ENCODE assay signal across 8 cellular contexts in genomic region chr3:52454938-52455282, GRCh38. TPM values are rescaled to one million over a fixed set of nuclear protein-coding genes. Genes with fewer than 3 reads are reported as not detected.
DNase-seq lines count a peak whose midpoint lies in the region; ATAC-seq, FAIRE-seq and TF ChIP-seq lines count a peak whose summit lies in the region.

No MANE protein-coding gene starts in this region.

- H3K9me3 Mint-ChIP-seq in HFFc6: no peaks in the 10 kb centered on the region

- H3K27me3 Mint-ChIP-seq in HFFc6 (ENCODE audit: insufficient read depth): peaks cover 7% of the 10 kb centered on the region

- intact Hi-C loops in body of pancreas (cut with DNase I): loop anchor here (10.0 kb wide), 1 partner anchor 80 kb away; the partner anchor contains the start of genes NT5DC2 and UQCC5

- DNase-seq in A549 (ENCODE audit: low read depth in 1 of 2, low spot score in 1 of 2) (no peak), HFFc6 (no peak), body of pancreas (no peak), NCI-H128 (lab: John Stamatoyannopoulos, UW; ENCODE audit: unreplicated experiment) (no peak), activated gamma-delta T cell (lab: John Stamatoyannopoulos, UW) (no peak), NCI-H748 (lab: John Stamatoyannopoulos, UW; ENCODE audit: unreplicated experiment) (no peak)
- DNase-seq in activated effector memory CD4-positive, alpha-beta T cell treated with Interleukin-2 at 50 U/mL for 16 hours: no peak

- peaks cover 0 to 6% of the 10 kb centered on the region in 2 donors for H3K36me3 ChIP-seq in body of pancreas (replicated peaks in 1 of 2; ENCODE audit: insufficient read depth in 1 of 2, low read depth in 2 of 2)

- no peak for TF ChIP-seq EP300 in A549 (IDR thresholded peaks at IDR 0.05)

- H3K27ac ChIP-seq in A549 (peak overlapping the region; percentile 84 to 99), body of pancreas (peak overlapping the region; percentile 81 to 93 (median 92))

- H3K4me3 Mint-ChIP-seq in HFFc6: peak overlapping the region; percentile 99

- peaks cover 14% of the 10 kb centered on the region for H3K36me3 Mint-ChIP-seq in HFFc6 (ENCODE audit: low read depth)

- TF ChIP-seq CTCF in A549 (IDR thresholded peaks at IDR 0.05): no peak
- no peak for TF ChIP-seq CTCF in HFFc6 (IDR thresholded peaks at IDR 0.05)
- no peak for TF ChIP-seq CTCF in body of pancreas (IDR thresholded peaks at IDR 0.05)

- H3K27ac Mint-ChIP-seq in HFFc6: peak overlapping the region; percentile 88

- no peak for FAIRE-seq in A549 (lab: Jason Lieb, UNC)

- 37% methylated on average over 9 of the region's 11 CpGs for WGBS in A549 (ENCODE audit: missing lambda C conversion rate)
- WGBS in body of pancreas, 2 donors: 13 to 19% methylated on average over 11 of the region's 11 CpGs

- peak overlapping the region; percentile 66 for H3K4me3 ChIP-seq in A549
- peak overlapping the region; percentile 69 to 88 for H3K4me3 ChIP-seq in body of pancreas
- H3K4me3 ChIP-seq in mononuclear cell (ENCODE audit: low read length): peak overlapping the region; percentile 76

- no peak for TF ChIP-seq POLR2A in A549 (IDR thresholded peaks at IDR 0.05; ENCODE audit: low read length)
- no peak for TF ChIP-seq POLR2A in body of pancreas (IDR thresholded peaks at IDR 0.05)

- ATAC-seq in A549: no peak
- ATAC-seq in body of pancreas: no peak

- H3K4me1 ChIP-seq in A549 (peaks cover 22% of the 10 kb centered on the region), body of pancreas (peaks cover 45% of the 10 kb centered on the region), mononuclear cell (ENCODE audit: insufficient read depth, low read length) (peaks cover 38% of the 10 kb centered on the region)

- peaks cover 27% of the 10 kb centered on the region for H3K4me1 Mint-ChIP-seq in HFFc6 (ENCODE audit: low read depth)

- peak overlapping the region; percentile 92 for H3K4me2 ChIP-seq in A549

- CTCF ChIA-PET in A549 (lab: Yijun Ruan, JAX): interaction anchor here (0.9 to 14.4 kb wide), 2 partner anchors 9 to 25 kb away, joined by 3 to 351 read pairs; no protein-coding TSS in a partner anchor

- H3K27me3 ChIP-seq in body of pancreas: no peaks in the 10 kb centered on the region
- no peaks in the 10 kb centered on the region for H3K27me3 ChIP-seq in mononuclear cell (ENCODE audit: insufficient read depth, low read length)

- H3K9me3 ChIP-seq in A549 (no peaks in the 10 kb centered on the region), body of pancreas (no peaks in the 10 kb centered on the region), mononuclear cell (ENCODE audit: low read depth, low read length) (no peaks in the 10 kb centered on the region)

- POLR2A ChIA-PET in A549 (lab: Yijun Ruan, JAX): no interaction called here

- no peak for TF ChIP-seq RAD21 in A549 (conservative IDR thresholded peaks at IDR 0.05 in 1 of 2, IDR thresholded peaks at IDR 0.05 in 1 of 2)

TF ChIP-seq in A549, 52 proteins besides CTCF, POLR2A, EP300 and RAD21:
- no peak for TF ChIP-seq PHF8 (IDR thresholded peaks at IDR 0.05; ENCODE audit: borderline replicate concordance, low read depth)
- TF ChIP-seq ZC3H11A (IDR thresholded peaks at IDR 0.05): no peak
- TF ChIP-seq HDAC2 (IDR thresholded peaks at IDR 0.05): no peak
- TF ChIP-seq HOXB5 (CRISPR knock-in tag; IDR thresholded peaks at IDR 0.05): no peak
- no peak for TF ChIP-seq HOXA7 (CRISPR knock-in tag; IDR thresholded peaks at IDR 0.05)
- TF ChIP-seq RARB (CRISPR knock-in tag; IDR thresholded peaks at IDR 0.05): no peak
- TF ChIP-seq JUNB (IDR thresholded peaks at IDR 0.05): no peak

RNA-seq across cellular contexts. Expression of gene NISCH, which starts 0.5 kb away (rescaled TPM):
- polyA plus RNA-seq in A549 (2011; rRNA removed) (17.3 and 19.2 TPM in 2 replicates), A549 (2017; fragmentation: RNase III; extraction: RNeasy Plus Mini Kit Qiagen cat#74134 plus additional on column Dnase treatment) (17.8 to 19.8 TPM (median 18.2 TPM) in 3 replicates)
- 19.5 and 23.6 TPM in 2 replicates for polyA plus RNA-seq in A549 (2012; cell fraction: cytosol; rRNA removed)
- 121 and 146 TPM in 2 replicates for polyA plus RNA-seq in A549 (2012; cell fraction: nucleus; rRNA removed)
- polyA minus RNA-seq in A549 (2011; rRNA and poly(A)+ RNA removed): 27.1 and 28.8 TPM in 2 replicates
- total RNA-seq in HFFc6 (2021; fragmentation: NEBNext Ultra II Directional; extraction: Animal tissue kit (Norgen Biotek cat#: 25700)): 10 to 100 TPM; 46.4 to 62.5 (median 55.8) TPM
- total RNA-seq in body of pancreas (100 to 1,000 TPM in 1 of 2 donors, 10 to 100 TPM in 1; 58.9 to 115 TPM), mononuclear cell (75.8 TPM)

RNA-seq across cellular contexts. Expression of gene TNNC1, which starts 1.1 kb away (rescaled TPM):
- 2.1 and 4.5 TPM in 2 replicates for polyA plus RNA-seq in A549 (2011; rRNA removed)
- polyA plus RNA-seq in A549 (2012; cell fraction: cytosol; rRNA removed): 3.1 and 5.6 TPM in 2 replicates
- 1.5 and 2.1 TPM in 2 replicates for polyA plus RNA-seq in A549 (2012; cell fraction: nucleus; rRNA removed)
- 2.6 to 3.3 TPM (median 2.8 TPM) in 3 replicates for polyA plus RNA-seq in A549 (2017; fragmentation: RNase III; extraction: RNeasy Plus Mini Kit Qiagen cat#74134 plus additional on column Dnase treatment)
- polyA minus RNA-seq in A549 (2011; rRNA and poly(A)+ RNA removed): 0.66 and 1.2 TPM in 2 replicates
- under 1 TPM in 4 of 6 experiments, not detected in 2; 0.35 to 0.55 (median 0.53) TPM for total RNA-seq in HFFc6 (2021; fragmentation: NEBNext Ultra II Directional; extraction: Animal tissue kit (Norgen Biotek cat#: 25700))
- total RNA-seq in body of pancreas: 10 to 100 TPM in 1 of 2 donors, under 1 TPM in 1; 0.99 to 10.4 TPM
- total RNA-seq in mononuclear cell: 0.31 TPM

RNA-seq across cellular contexts. Expression of gene SEMA3G, which starts 10.0 kb away (rescaled TPM):
- polyA plus RNA-seq in A549 (2011; rRNA removed): 0.05 and 0.08 TPM in 2 replicates
- polyA plus RNA-seq in A549 (2012; cell fraction: cytosol; rRNA removed): 0.12 and 0.17 TPM in 2 replicates
- polyA plus RNA-seq in A549 (2012; cell fraction: nucleus; rRNA removed): 0.28 and 0.66 TPM in 2 replicates
- polyA plus RNA-seq in A549 (2017; fragmentation: RNase III; extraction: RNeasy Plus Mini Kit Qiagen cat#74134 plus additional on column Dnase treatment): 0.13 to 0.24 TPM (median 0.13 TPM) in 3 replicates
- not detected in 2 replicates for polyA minus RNA-seq in A549 (2011; rRNA and poly(A)+ RNA removed)
- total RNA-seq in HFFc6 (2021; fragmentation: NEBNext Ultra II Directional; extraction: Animal tissue kit (Norgen Biotek cat#: 25700)): not detected
- total RNA-seq in body of pancreas: 10 to 100 TPM in 1 of 2 donors, 1 to 10 TPM in 1; 3.9 to 13.2 TPM
- 0.31 TPM for total RNA-seq in mononuclear cell

RNA-seq across cellular contexts. Expression of gene STAB1, which starts 40.2 kb away (rescaled TPM):
- polyA plus RNA-seq in A549 (2011; rRNA removed) (0.03 TPM in 1 of 2 replicates, not detected in the other), A549 (2017; fragmentation: RNase III; extraction: RNeasy Plus Mini Kit Qiagen cat#74134 plus additional on column Dnase treatment) (0.04 to 0.07 TPM in 2 of 3 replicates, not detected in the other)
- polyA plus RNA-seq in A549 (2012; cell fraction: cytosol; rRNA removed): 0.01 and 0.08 TPM in 2 replicates
- polyA plus RNA-seq in A549 (2012; cell fraction: nucleus; rRNA removed): 0.26 and 0.32 TPM in 2 replicates
- polyA minus RNA-seq in A549 (2011; rRNA and poly(A)+ RNA removed): not detected in 2 replicates
- not detected for total RNA-seq in HFFc6 (2021; fragmentation: NEBNext Ultra II Directional; extraction: Animal tissue kit (Norgen Biotek cat#: 25700))
- total RNA-seq in body of pancreas (10 to 100 TPM; 50.4 to 55.3 TPM), mononuclear cell (42.6 TPM)

RNA-seq across cellular contexts. Expression of gene PHF7, which starts 44.5 kb away (rescaled TPM):
- 4.0 and 6.0 TPM in 2 replicates for polyA plus RNA-seq in A549 (2011; rRNA removed)
- polyA plus RNA-seq in A549 (2012; cell fraction: cytosol; rRNA removed): 2.5 and 2.9 TPM in 2 replicates
- polyA plus RNA-seq in A549 (2012; cell fraction: nucleus; rRNA removed): 3.0 and 3.5 TPM in 2 replicates
- polyA plus RNA-seq in A549 (2017; fragmentation: RNase III; extraction: RNeasy Plus Mini Kit Qiagen cat#74134 plus additional on column Dnase treatment): 2.7 to 3.8 TPM (median 3.0 TPM) in 3 replicates
- polyA minus RNA-seq in A549 (2011; rRNA and poly(A)+ RNA removed): 2.7 and 3.3 TPM in 2 replicates
- 1 to 10 TPM; 2.9 to 5.0 (median 4.2) TPM for total RNA-seq in HFFc6 (2021; fragmentation: NEBNext Ultra II Directional; extraction: Animal tissue kit (Norgen Biotek cat#: 25700))
- 1 to 10 TPM; 4.0 to 4.9 TPM for total RNA-seq in body of pancreas
- total RNA-seq in mononuclear cell: 9.3 TPM
